8 cellular contexts compared by ENCODE assay signal in the genomic region with DNA sequence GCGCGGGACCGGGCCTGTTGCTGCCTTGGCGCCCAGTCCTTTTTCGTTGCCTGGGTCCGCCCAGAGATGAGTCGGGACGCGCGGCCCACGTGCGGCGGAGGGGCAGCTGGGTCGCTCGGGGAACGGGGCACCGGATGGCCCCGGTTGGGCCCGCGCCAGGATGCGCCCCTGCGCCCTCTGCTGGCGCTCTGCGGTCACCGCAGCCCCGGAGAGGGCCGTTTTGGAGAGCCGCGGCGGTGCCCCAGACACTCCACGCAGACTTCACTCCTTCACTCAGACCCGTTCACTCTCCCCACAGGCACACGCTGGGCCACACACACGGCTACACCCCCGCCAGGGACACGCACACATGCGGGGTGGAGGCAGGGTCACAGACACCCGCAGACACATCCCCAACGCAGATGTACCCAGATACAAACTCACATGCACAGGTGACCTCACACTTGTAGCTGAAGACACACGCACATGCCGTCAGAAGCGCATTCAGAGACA. TPM values are rescaled to one million over a fixed set of nuclear protein-coding genes. Genes with fewer than 3 reads are reported as not detected.
DNase-seq lines count a peak whose midpoint lies in the region; ATAC-seq and TF ChIP-seq lines count a peak whose summit lies in the region.

No MANE protein-coding gene starts in this region.

- dilution Hi-C loops in mammary epithelial cell (cut with HindIII; ENCODE audit: low sequenced_read_pairs), result no loop called here

- peaks cover 4% of the 10 kb centered on the region; the same call in 1 of the 2 replicates for H3K36me3 Mint-ChIP-seq in WTC11

- no peaks in the 10 kb centered on the region for H4K20me1 ChIP-seq in mammary epithelial cell (ENCODE audit: insufficient read depth, low read length)

- in situ Hi-C loops in mammary epithelial cell (cut with MboI; ENCODE audit: low sequenced_read_pairs in 2 of 2), result loop anchor here in 1 of 2 donors (10.0 kb wide), 1 partner anchor 100 kb away; a partner anchor contains a TSS

- BruUV-seq in mammary epithelial cell (replicated peaks; lab: Mats Ljungman, UMichigan), result no TSS peak

- no peaks in the 10 kb centered on the region for H3K27me3 Mint-ChIP-seq in WTC11 (ENCODE audit: low read depth)

- peaks cover 4% of the 10 kb centered on the region for H3K4me1 Mint-ChIP-seq in WTC11

- H3K36me3 ChIP-seq in mammary epithelial cell (ENCODE audit: insufficient read depth, low read length), result peaks cover 6% of the 10 kb centered on the region

- no peaks in the 10 kb centered on the region for H3K27me3 ChIP-seq in mammary epithelial cell (ENCODE audit: insufficient read depth, low read length)

- 73% methylated on average over 4 of the region's 42 CpGs for WGBS in mammary epithelial cell (ENCODE audit: low coverage, missing lambda C conversion rate)

- H3K4me2 ChIP-seq in mammary epithelial cell (ENCODE audit: insufficient read depth, low read depth, low read length), result peak overlapping the region; percentile 32

- H3K9me3 ChIP-seq in mammary epithelial cell (replicated peaks; ENCODE audit: insufficient read depth, low read length), result no peaks in the 10 kb centered on the region

- H3K4me3 ChIP-seq in mammary epithelial cell (replicated peaks in 1 of 3; ENCODE audit: insufficient read depth in 1 of 3, low read depth in 2 of 3, low read length in 3 of 3), result no peak overlapping the region

- DNase-seq in NCI-H1105 (lab: John Stamatoyannopoulos, UW) (peak; percentile 12), NCI-H1105 treated with DMSO at 0.1 percent for 48 hours (lab: John Stamatoyannopoulos, UW) (no peak), KG1 (lab: John Stamatoyannopoulos, UW) (peak; percentile 39), WTC11 (ENCODE audit: low spot score) (peak; percentile 82), mammary epithelial cell (peak; percentile 30), left lobe of liver (ENCODE audit: low spot score) (peak; percentile 67)
- DNase-seq in stimulated activated CD4-positive, alpha-beta T cell treated with anti-CD3 and anti-CD28 coated beads, Interleukin-4, amount 100 ng/mL, for 4 hours, result peak; percentile 64 to 79

- intact Hi-C loops in mammary epithelial cell (cut with micrococcal nuclease), result loop anchor here (1.0 to 5.0 kb wide), 3 partner anchors 37 to 143 kb away; a partner anchor contains a TSS

- H3K4me3 Mint-ChIP-seq in WTC11, result peak overlapping the region; percentile 72

- peak overlapping the region; percentile 68 for H3K27ac Mint-ChIP-seq in WTC11

- H3K27ac ChIP-seq in mammary epithelial cell (ENCODE audit: insufficient read depth, low read depth, low read length), result no peak overlapping the region

- no peaks in the 10 kb centered on the region for H3K9me3 Mint-ChIP-seq in WTC11

- no peak overlapping the region for H3K9ac ChIP-seq in mammary epithelial cell (ENCODE audit: insufficient read depth, low read length)

- CTCF ChIA-PET in WTC11 (lab: Charles Lee) (interaction anchor here (0.7 to 3.8 kb wide), 25 partner anchors 8 to 365 kb away, joined by 3 to 41 read pairs (median 4); a partner anchor contains a TSS), mammary epithelial cell (lab: Charles Lee; ENCODE audit: low non-redundant PET) (no interaction called here)

- peaks cover 8% of the 10 kb centered on the region for H3K4me1 ChIP-seq in mammary epithelial cell (ENCODE audit: insufficient read depth, low read length)

- peak overlapping the region; percentile 11 for H2AFZ ChIP-seq in mammary epithelial cell (ENCODE audit: low read depth, low read length)

- ATAC-seq in WTC11 (peak; percentile 79), left lobe of liver (peak; percentile 88), HG03039 (IDR thresholded peaks at IDR 0.05; ENCODE audit: unreplicated experiment) (no peak)

- TF ChIP-seq CTCF in WTC11 (IDR thresholded peaks at IDR 0.05) (peak; percentile 97), mammary epithelial cell (conservative IDR thresholded peaks at IDR 0.05 in 1 of 2, IDR thresholded peaks at IDR 0.05 in 1 of 2; ENCODE audit: extremely low read depth in 1 of 2, insufficient read depth in 1 of 2, low read depth in 1 of 2, low read length in 2 of 2) (peak; percentile 56 to 92)

- POLR2A ChIA-PET in WTC11 (lab: Charles Lee), result interaction anchor here (0.6 to 1.3 kb wide), 2 partner anchors 12 to 39 kb away, joined by 3 to 4 read pairs; a partner anchor contains a TSS

- H3K79me2 ChIP-seq in mammary epithelial cell (ENCODE audit: insufficient read depth, low read length), result peaks cover 12% of the 10 kb centered on the region

TF ChIP-seq in WTC11, 78 proteins besides CTCF, POLR2A, EP300 and RAD21 (continues in another document):
- TF ChIP-seq, protein P1, sequence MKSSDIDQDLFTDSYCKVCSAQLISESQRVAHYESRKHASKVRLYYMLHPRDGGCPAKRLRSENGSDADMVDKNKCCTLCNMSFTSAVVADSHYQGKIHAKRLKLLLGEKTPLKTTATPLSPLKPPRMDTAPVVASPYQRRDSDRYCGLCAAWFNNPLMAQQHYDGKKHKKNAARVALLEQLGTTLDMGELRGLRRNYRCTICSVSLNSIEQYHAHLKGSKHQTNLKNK (CRISPR knock-in tag; IDR thresholded peaks at IDR 0.05), result no peak
- no peak for TF ChIP-seq IRF2 (CRISPR knock-in tag; IDR thresholded peaks at IDR 0.05; ENCODE audit: borderline replicate concordance, low read depth)
- no peak for TF ChIP-seq CREM (CRISPR knock-in tag; IDR thresholded peaks at IDR 0.05)
- TF ChIP-seq, protein P2, sequence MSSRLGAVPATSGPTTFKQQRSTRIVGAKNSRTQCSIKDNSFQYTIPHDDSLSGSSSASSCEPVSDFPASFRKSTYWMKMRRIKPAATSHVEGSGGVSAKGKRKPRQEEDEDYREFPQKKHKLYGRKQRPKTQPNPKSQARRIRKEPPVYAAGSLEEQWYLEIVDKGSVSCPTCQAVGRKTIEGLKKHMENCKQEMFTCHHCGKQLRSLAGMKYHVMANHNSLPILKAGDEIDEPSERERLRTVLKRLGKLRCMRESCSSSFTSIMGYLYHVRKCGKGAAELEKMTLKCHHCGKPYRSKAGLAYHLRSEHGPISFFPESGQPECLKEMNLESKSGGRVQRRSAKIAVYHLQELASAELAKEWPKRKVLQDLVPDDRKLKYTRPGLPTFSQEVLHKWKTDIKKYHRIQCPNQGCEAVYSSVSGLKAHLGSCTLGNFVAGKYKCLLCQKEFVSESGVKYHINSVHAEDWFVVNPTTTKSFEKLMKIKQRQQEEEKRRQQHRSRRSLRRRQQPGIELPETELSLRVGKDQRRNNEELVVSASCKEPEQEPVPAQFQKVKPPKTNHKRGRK (CRISPR knock-in tag; IDR thresholded peaks at IDR 0.05; ENCODE audit: borderline replicate concordance), result no peak
- TF ChIP-seq, protein P3, sequence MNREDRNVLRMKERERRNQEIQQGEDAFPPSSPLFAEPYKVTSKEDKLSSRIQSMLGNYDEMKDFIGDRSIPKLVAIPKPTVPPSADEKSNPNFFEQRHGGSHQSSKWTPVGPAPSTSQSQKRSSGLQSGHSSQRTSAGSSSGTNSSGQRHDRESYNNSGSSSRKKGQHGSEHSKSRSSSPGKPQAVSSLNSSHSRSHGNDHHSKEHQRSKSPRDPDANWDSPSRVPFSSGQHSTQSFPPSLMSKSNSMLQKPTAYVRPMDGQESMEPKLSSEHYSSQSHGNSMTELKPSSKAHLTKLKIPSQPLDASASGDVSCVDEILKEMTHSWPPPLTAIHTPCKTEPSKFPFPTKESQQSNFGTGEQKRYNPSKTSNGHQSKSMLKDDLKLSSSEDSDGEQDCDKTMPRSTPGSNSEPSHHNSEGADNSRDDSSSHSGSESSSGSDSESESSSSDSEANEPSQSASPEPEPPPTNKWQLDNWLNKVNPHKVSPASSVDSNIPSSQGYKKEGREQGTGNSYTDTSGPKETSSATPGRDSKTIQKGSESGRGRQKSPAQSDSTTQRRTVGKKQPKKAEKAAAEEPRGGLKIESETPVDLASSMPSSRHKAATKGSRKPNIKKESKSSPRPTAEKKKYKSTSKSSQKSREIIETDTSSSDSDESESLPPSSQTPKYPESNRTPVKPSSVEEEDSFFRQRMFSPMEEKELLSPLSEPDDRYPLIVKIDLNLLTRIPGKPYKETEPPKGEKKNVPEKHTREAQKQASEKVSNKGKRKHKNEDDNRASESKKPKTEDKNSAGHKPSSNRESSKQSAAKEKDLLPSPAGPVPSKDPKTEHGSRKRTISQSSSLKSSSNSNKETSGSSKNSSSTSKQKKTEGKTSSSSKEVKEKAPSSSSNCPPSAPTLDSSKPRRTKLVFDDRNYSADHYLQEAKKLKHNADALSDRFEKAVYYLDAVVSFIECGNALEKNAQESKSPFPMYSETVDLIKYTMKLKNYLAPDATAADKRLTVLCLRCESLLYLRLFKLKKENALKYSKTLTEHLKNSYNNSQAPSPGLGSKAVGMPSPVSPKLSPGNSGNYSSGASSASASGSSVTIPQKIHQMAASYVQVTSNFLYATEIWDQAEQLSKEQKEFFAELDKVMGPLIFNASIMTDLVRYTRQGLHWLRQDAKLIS (CRISPR knock-in tag; IDR thresholded peaks at IDR 0.05; ENCODE audit: borderline replicate concordance), result no peak
- no peak for TF ChIP-seq CBFB (CRISPR knock-in tag; IDR thresholded peaks at IDR 0.05; ENCODE audit: low read depth)
- TF ChIP-seq, protein P4, sequence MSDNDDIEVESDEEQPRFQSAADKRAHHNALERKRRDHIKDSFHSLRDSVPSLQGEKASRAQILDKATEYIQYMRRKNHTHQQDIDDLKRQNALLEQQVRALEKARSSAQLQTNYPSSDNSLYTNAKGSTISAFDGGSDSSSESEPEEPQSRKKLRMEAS (CRISPR knock-in tag; IDR thresholded peaks at IDR 0.05), result peak; percentile 59; the same call in 1 of the 2 replicates

RNA-seq across cellular contexts. Expression of a gene that starts 38.8 kb away (rescaled TPM):
- total RNA-seq in WTC11 (2021) (27.4 to 33.3 TPM (median 30.4 TPM) in 3 replicates), mammary epithelial cell (10 to 100 TPM; 52.7 to 60.2 TPM), left lobe of liver (9.6 TPM)
- 39.3 TPM for polyA plus RNA-seq in mammary epithelial cell
- 54.6 TPM for polyA minus RNA-seq in mammary epithelial cell
